9 cellular contexts compared by ENCODE assay signal in genomic region chr5:180808461-180809000, GRCh38. TPM values are rescaled to one million over a fixed set of nuclear protein-coding genes. Genes with fewer than 3 reads are reported as not detected.
DNase-seq lines count a peak whose midpoint lies in the region; ATAC-seq and TF ChIP-seq lines count a peak whose summit lies in the region.
"Had no signal": no experiment of that assay in that cellular context is flagged by ENCODE, and none has a peak within 500 bp of the region (broad histone marks: within the 10 kb centered on the region; RNA-seq: fewer than 3 reads in every experiment).

No MANE protein-coding gene starts in this region.

- H3K27me3 Mint-ChIP-seq in CD14-positive monocyte (ENCODE audit: low read depth in 3 of 3), result peaks cover 0 to 2% (median 0%) of the 10 kb centered on the region in 3 donors

- peaks cover 4% of the 10 kb centered on the region for H3K36me3 ChIP-seq in neuron (ENCODE audit: insufficient read depth, low read length)
- H3K36me3 ChIP-seq: pancreas had no signal

- intact Hi-C loops in CD14-positive monocyte (cut with micrococcal nuclease) (loop anchor here (10.0 kb wide), 2 partner anchors 346 to 416 kb away; partner anchors contain the start of gene TRIM41 (in 2 of the 2)), dorsolateral prefrontal cortex (cut with DNase I) (loop anchor here (10.0 kb wide), 1 partner anchor 376 kb away; no protein-coding TSS in a partner anchor)

- no peak for TF ChIP-seq CTCF in CD14-positive monocyte (IDR thresholded peaks at IDR 0.05)
- no peak for TF ChIP-seq CTCF in dorsolateral prefrontal cortex (IDR thresholded peaks at IDR 0.05 in 54 of 56, conservative IDR thresholded peaks at IDR 0.05 in 2 of 56; ENCODE audit: low read depth in 1 of 56, partially characterized antibody in 56 of 56)

- H3K4me3 ChIP-seq in dorsolateral prefrontal cortex (peak overlapping the region in 57 of 59 donors; percentile 5 to 95 (median 84)), neuron (ENCODE audit: low read length) (peak overlapping the region; percentile 90)

- peak overlapping the region; percentile 63 to 95 for H3K4me3 Mint-ChIP-seq in CD14-positive monocyte

- ATAC-seq in GM18511 (IDR thresholded peaks at IDR 0.05; ENCODE audit: unreplicated experiment) (no peak), HG03175 (IDR thresholded peaks at IDR 0.05; ENCODE audit: unreplicated experiment) (no peak)
- ATAC-seq: pancreas had no signal

- peak overlapping the region in 45 of 59 donors; percentile 2 to 100 (median 99) for H3K27ac ChIP-seq in dorsolateral prefrontal cortex

- H3K36me3 Mint-ChIP-seq in CD14-positive monocyte, result peaks cover 27 to 28% of the 10 kb centered on the region in 2 donors

- H3K27me3 ChIP-seq in dorsolateral prefrontal cortex (no peaks in the 10 kb centered on the region), neuron (ENCODE audit: insufficient read depth, low read length) (no peaks in the 10 kb centered on the region)
- H3K27me3 ChIP-seq: pancreas had no signal

- H3K9me3 ChIP-seq in neuron (ENCODE audit: low read length), result no peaks in the 10 kb centered on the region
- H3K9me3 ChIP-seq: pancreas had no signal

- DNase-seq in CD14-positive monocyte (ENCODE audit: low spot score) (no peak), NCI-H82 (lab: John Stamatoyannopoulos, UW) (peak; percentile 85), dorsolateral prefrontal cortex (peak in 1 of 10 donors; percentile 1), NCI-H446 (lab: John Stamatoyannopoulos, UW) (no peak), AML-193 (lab: John Stamatoyannopoulos, UW) (no peak)

- no peak overlapping the region for H2AFZ ChIP-seq in neuron (ENCODE audit: low read depth, low read length)

- peak overlapping the region; percentile 9 to 99 (median 95) for H3K27ac Mint-ChIP-seq in CD14-positive monocyte

- no peaks in the 10 kb centered on the region for H3K9me3 Mint-ChIP-seq in CD14-positive monocyte

- H3K4me1 ChIP-seq in neuron (ENCODE audit: insufficient read depth, low read length), result peaks cover 33% of the 10 kb centered on the region

- H3K4me1 Mint-ChIP-seq in CD14-positive monocyte, result peaks cover 80% of the 10 kb centered on the region

RNA-seq across cellular contexts. Expression of gene MGAT1, which starts 5.9 kb away (rescaled TPM):
- 100 to 1,000 TPM; 385 to 523 TPM for polyA plus RNA-seq in CD14-positive monocyte
- 100 to 1,000 TPM in 4 of 120 experiments, 10 to 100 TPM in 116; 46.5 to 113 (median 70.3) TPM for total RNA-seq in dorsolateral prefrontal cortex

RNA-seq across cellular contexts. Expression of gene ZFP62, which starts 52.5 kb away (rescaled TPM):
- polyA plus RNA-seq in CD14-positive monocyte, result 1 to 10 TPM; 4.1 to 7.1 TPM
- 10 to 100 TPM; 22.6 to 53.4 (median 34.2) TPM for total RNA-seq in dorsolateral prefrontal cortex
